Comparison of ENCODE assay signal across 1 cellular context in genomic region chr6:8065519-8065911, GRCh38.
TF ChIP-seq lines count a peak whose summit lies in the region.

No MANE protein-coding gene starts in this region.

TF ChIP-seq in SK-N-SH treated with all-trans-retinoic acid at 6 μM for 48 hours, 23 proteins besides CTCF, POLR2A, EP300 and RAD21:
- no peak for TF ChIP-seq TSHZ2 (CRISPR knock-in tag; IDR thresholded peaks at IDR 0.05)
- TF ChIP-seq CSRNP3 (CRISPR knock-in tag; IDR thresholded peaks at IDR 0.05): no peak
- TF ChIP-seq CREB5 (CRISPR knock-in tag; IDR thresholded peaks at IDR 0.05; ENCODE audit: low read depth): no peak
- no peak for TF ChIP-seq ZNF70 (CRISPR knock-in tag; IDR thresholded peaks at IDR 0.05)
- TF ChIP-seq ISL1 (CRISPR knock-in tag; IDR thresholded peaks at IDR 0.05): no peak
- no peak for TF ChIP-seq SNAI2 (CRISPR knock-in tag; IDR thresholded peaks at IDR 0.05)
- TF ChIP-seq PPARA (CRISPR knock-in tag; IDR thresholded peaks at IDR 0.05; ENCODE audit: borderline replicate concordance): no peak
- TF ChIP-seq PATZ1 (CRISPR knock-in tag; IDR thresholded peaks at IDR 0.05; ENCODE audit: borderline replicate concordance): no peak
- no peak for TF ChIP-seq BACH2 (CRISPR knock-in tag; IDR thresholded peaks at IDR 0.05; ENCODE audit: borderline replicate concordance)
- no peak for TF ChIP-seq TCF4 (CRISPR knock-in tag; IDR thresholded peaks at IDR 0.05; ENCODE audit: borderline replicate concordance)
- TF ChIP-seq RARB (CRISPR knock-in tag; IDR thresholded peaks at IDR 0.05): no peak
- no peak for TF ChIP-seq ZFP3 (CRISPR knock-in tag; IDR thresholded peaks at IDR 0.05)
- TF ChIP-seq GLIS3 (CRISPR knock-in tag; IDR thresholded peaks at IDR 0.05): no peak
- no peak for TF ChIP-seq CSDC2 (CRISPR knock-in tag; IDR thresholded peaks at IDR 0.05)
- no peak for TF ChIP-seq ARNTL (CRISPR knock-in tag; IDR thresholded peaks at IDR 0.05; ENCODE audit: borderline replicate concordance, low read depth)
- no peak for TF ChIP-seq ESRRG (CRISPR knock-in tag; IDR thresholded peaks at IDR 0.05)
- TF ChIP-seq ZC3H10 (CRISPR knock-in tag; IDR thresholded peaks at IDR 0.05): no peak
- no peak for TF ChIP-seq ZNF565 (CRISPR knock-in tag; conservative IDR thresholded peaks at IDR 0.05; ENCODE audit: low read depth)
